ENCODE assay signal across 9 cellular contexts in genomic region chr10:110639046-110639445, GRCh38. TPM values are rescaled to one million over a fixed set of nuclear protein-coding genes. Genes with fewer than 3 reads are reported as not detected.
DNase-seq lines count a peak whose midpoint lies in the region; ATAC-seq, FAIRE-seq and TF ChIP-seq lines count a peak whose summit lies in the region.
"Not testable (repeated sequence)": the region's sequence is repeated elsewhere in the genome, so short reads cannot be mapped to it uniquely, and the experiment has no call there.
"Had no signal": no experiment of that assay in that cellular context is flagged by ENCODE, and none has a peak within 500 bp of the region (broad histone marks: within the 10 kb centered on the region; RNA-seq: fewer than 3 reads in every experiment).

No MANE protein-coding gene starts in this region.

- not testable (repeated sequence) for H3K9ac ChIP-seq in skeletal muscle tissue (ENCODE audit: low read depth in 1 of 3, low read length in 3 of 3)

- not testable (repeated sequence) for ATAC-seq in A549

- H3K27me3 Mint-ChIP-seq in activated naive CD4-positive, alpha-beta T cell treated with anti-CD3 and anti-CD28 coated beads, Interleukin-2, amount 50 U/mL, for 24 hours = peaks cover 19% of the 10 kb centered on the region
- peaks cover 18% of the 10 kb centered on the region for H3K27me3 Mint-ChIP-seq in chondrocyte (ENCODE audit: low read depth)

- POLR2A ChIA-PET in A549 (lab: Yijun Ruan, JAX) = not testable (repeated sequence)

- TF ChIP-seq POLR2A in A549 (IDR thresholded peaks at IDR 0.05; ENCODE audit: low read length) = not testable (repeated sequence)

- H3K27me3 ChIP-seq in skeletal muscle tissue (ENCODE audit: control insufficient read depth in 3 of 3, insufficient read depth in 3 of 3, low read length in 3 of 3) = not testable (repeated sequence)

- CTCF ChIA-PET in A549 (lab: Yijun Ruan, JAX) = interaction anchor here (2.8 to 4.4 kb wide), 2 partner anchors 28 to 33 kb away, joined by 10 to 20 read pairs; no protein-coding TSS in a partner anchor

- not testable (repeated sequence) for FAIRE-seq in A549 (lab: Jason Lieb, UNC)

- not testable (repeated sequence) for H3K9me3 Mint-ChIP-seq in activated naive CD4-positive, alpha-beta T cell treated with anti-CD3 and anti-CD28 coated beads, Interleukin-2, amount 50 U/mL, for 24 hours; chondrocyte (ENCODE audit: low read depth)

- peak overlapping the region; percentile 8 for H3K27ac Mint-ChIP-seq in activated naive CD4-positive, alpha-beta T cell treated with anti-CD3 and anti-CD28 coated beads, Interleukin-2, amount 50 U/mL, for 24 hours
- H3K27ac Mint-ChIP-seq in chondrocyte (ENCODE audit: unreplicated experiment) = peak overlapping the region; percentile 49

- H3K4me1 ChIP-seq in A549 (peaks cover 53% of the 10 kb centered on the region), skeletal muscle tissue (ENCODE audit: control insufficient read depth in 3 of 3, insufficient read depth in 3 of 3, low read length in 3 of 3) (peaks cover 22 to 38% (median 32%) of the 10 kb centered on the region in 3 donors)

- TF ChIP-seq RAD21 in A549 (conservative IDR thresholded peaks at IDR 0.05 in 1 of 2, IDR thresholded peaks at IDR 0.05 in 1 of 2) = not testable (repeated sequence)

- H3K9me3 ChIP-seq in A549; skeletal muscle tissue (ENCODE audit: control insufficient read depth in 3 of 3, low read length in 3 of 3): not testable (repeated sequence)

- DNase-seq in A549 (ENCODE audit: low read depth in 1 of 2, low spot score in 1 of 2); chondrocyte (ENCODE audit: low spot score): not testable (repeated sequence)
- peak; percentile 11 for DNase-seq in EH (ENCODE audit: low read depth)

- not testable (repeated sequence) for H3K4me2 ChIP-seq in A549

- not testable (repeated sequence) for TF ChIP-seq EP300 in A549 (IDR thresholded peaks at IDR 0.05)

- H3K27ac ChIP-seq in A549 = peak overlapping the region; percentile 64 to 71; a peak in 4 of 6 replicates
- H3K27ac ChIP-seq in skeletal muscle tissue (ENCODE audit: low read depth, low read length) = peak overlapping the region; percentile 17

- 86% methylated on average over 6 of the region's 6 CpGs for WGBS in A549 (ENCODE audit: missing lambda C conversion rate)

- not testable (repeated sequence) for TF ChIP-seq CTCF in A549 (IDR thresholded peaks at IDR 0.05); chondrocyte (IDR thresholded peaks at IDR 0.05)

- not testable (repeated sequence) for H3K4me3 ChIP-seq in A549; skeletal muscle tissue (ENCODE audit: low read length in 3 of 3)

- H3K36me3 Mint-ChIP-seq in activated naive CD4-positive, alpha-beta T cell treated with anti-CD3 and anti-CD28 coated beads, Interleukin-2, amount 50 U/mL, for 24 hours; chondrocyte (ENCODE audit: low read depth): not testable (repeated sequence)

- peaks cover 28% of the 10 kb centered on the region for H3K4me1 Mint-ChIP-seq in activated naive CD4-positive, alpha-beta T cell treated with anti-CD3 and anti-CD28 coated beads, Interleukin-2, amount 50 U/mL, for 24 hours
- H3K4me1 Mint-ChIP-seq in chondrocyte (ENCODE audit: low read depth) = peaks cover 44% of the 10 kb centered on the region

- H3K36me3 ChIP-seq in skeletal muscle tissue (ENCODE audit: control insufficient read depth in 3 of 3, insufficient read depth in 3 of 3, low read length in 3 of 3) = not testable (repeated sequence)

- not testable (repeated sequence) for H3K4me3 Mint-ChIP-seq in activated naive CD4-positive, alpha-beta T cell treated with anti-CD3 and anti-CD28 coated beads, Interleukin-2, amount 50 U/mL, for 24 hours; chondrocyte (ENCODE audit: unreplicated experiment)

RNA-seq across cellular contexts. Expression of gene RBM20, which starts 5.1 kb away (rescaled TPM):
- polyA plus RNA-seq in A549 (2011; rRNA removed) (1.5 and 2.0 TPM in 2 replicates), A549 (2017; fragmentation: RNase III; extraction: RNeasy Plus Mini Kit Qiagen cat#74134 plus additional on column Dnase treatment) (1.7 to 2.0 TPM (median 1.8 TPM) in 3 replicates)
- 0.34 and 0.44 TPM in 2 replicates for polyA plus RNA-seq in A549 (2012; cell fraction: cytosol; rRNA removed)
- polyA plus RNA-seq in A549 (2012; cell fraction: nucleus; rRNA removed) = 2.1 and 2.6 TPM in 2 replicates
- polyA minus RNA-seq in A549 (2011; rRNA and poly(A)+ RNA removed) = 3.6 and 3.7 TPM in 2 replicates
- total RNA-seq in chondrocyte (1.4 to 3.8 TPM (median 3.6 TPM) in 3 replicates), skeletal muscle tissue (6.3 TPM)
- total RNA-seq: Calu3; CD4-positive, alpha-beta memory T cell had no signal
- polyA plus RNA-seq: CD14-positive monocyte; CD8-positive, alpha-beta memory T cell had no signal
